1 cellular context compared by ENCODE assay signal in genomic region chr5:177425801-177426565, GRCh38.
TF ChIP-seq lines count a peak whose summit lies in the region.

No MANE protein-coding gene starts in this region.

TF ChIP-seq in GM12878, 131 proteins besides CTCF, POLR2A, EP300 and RAD21 (continues in another document):
- TF ChIP-seq GATAD2B (conservative IDR thresholded peaks at IDR 0.05; ENCODE audit: low read depth) (0 out of 2 replicates have a peak, but pooled peaks have one; percentile 48), HDGF (IDR thresholded peaks at IDR 0.05) (0 out of 2 replicates have a peak, but pooled peaks have one; percentile 48), RELA (IDR thresholded peaks at IDR 0.05; ENCODE audit: borderline replicate concordance, partially characterized antibody) (peak; percentile 80), NFIC (IDR thresholded peaks at IDR 0.05; ENCODE audit: low read depth, low read length) (no peak), BHLHE40 (IDR thresholded peaks at IDR 0.05; ENCODE audit: borderline replicate concordance in 1 of 2, low read depth in 2 of 2, low read length in 1 of 2) (peak; percentile 3 to 64; a peak in 1 of 4 replicates), NFXL1 (IDR thresholded peaks at IDR 0.05; ENCODE audit: borderline replicate concordance) (peak; percentile 78; the same call in 1 of the 2 replicates), NR2C1 (IDR thresholded peaks at IDR 0.05) (no peak), RCOR1 (conservative IDR thresholded peaks at IDR 0.05; ENCODE audit: low read depth, low read length) (peak; percentile 78; the same call in 1 of the 2 replicates), MEF2B (IDR thresholded peaks at IDR 0.05; ENCODE audit: partially characterized antibody, poor library complexity, severe bottlenecking) (peak; percentile 57), SMC3 (IDR thresholded peaks at IDR 0.05; ENCODE audit: borderline replicate concordance, low read length) (0 out of 2 replicates have a peak, but pooled peaks have one; percentile 6), ZNF592 (IDR thresholded peaks at IDR 0.05) (no peak; the same call in 1 of the 2 replicates), E4F1 (IDR thresholded peaks at IDR 0.05; ENCODE audit: borderline replicate concordance, partially characterized antibody) (peak; percentile 50), RFX5 (IDR thresholded peaks at IDR 0.05; ENCODE audit: low read depth, low read length) (peak; percentile 43; the same call in 1 of the 2 replicates), ETV6 (conservative IDR thresholded peaks at IDR 0.05 in 1 of 2, IDR thresholded peaks at IDR 0.05 in 1 of 2; ENCODE audit: borderline replicate concordance in 1 of 2, low read depth in 1 of 2) (no peak), ZNF24 (IDR thresholded peaks at IDR 0.05) (0 out of 2 replicates have a peak, but pooled peaks have one; percentile 61), BACH1 (IDR thresholded peaks at IDR 0.05; ENCODE audit: borderline replicate concordance) (peak; percentile 69; the same call in 1 of the 2 replicates), SMAD1 (IDR thresholded peaks at IDR 0.05; ENCODE audit: low read depth, partially characterized antibody) (peak; percentile 61), FOS (IDR thresholded peaks at IDR 0.05; ENCODE audit: borderline replicate concordance, extremely low read depth, insufficient read length) (peak; percentile 73), EED (IDR thresholded peaks at IDR 0.05; ENCODE audit: low read depth) (peak; percentile 74), MLLT1 (IDR thresholded peaks at IDR 0.05) (0 out of 2 replicates have a peak, but pooled peaks have one; percentile 52), SMAD5 (IDR thresholded peaks at IDR 0.05; ENCODE audit: low read depth) (peak; percentile 76; the same call in 1 of the 2 replicates), NKRF (conservative IDR thresholded peaks at IDR 0.05) (peak; percentile 81), POLR2AphosphoS5 (IDR thresholded peaks at IDR 0.05; ENCODE audit: low read length) (peak; percentile 92), CHD2 (IDR thresholded peaks at IDR 0.05; ENCODE audit: borderline replicate concordance, low read depth, low read length) (peak; percentile 91), RELB (IDR thresholded peaks at IDR 0.05; ENCODE audit: low read depth) (peak; percentile 73; the same call in 1 of the 2 replicates), GABPA (IDR thresholded peaks at IDR 0.05; ENCODE audit: low read depth) (no peak), IRF3 (IDR thresholded peaks at IDR 0.05) (peak; percentile 91), CUX1 (IDR thresholded peaks at IDR 0.05; ENCODE audit: insufficient replicate concordance, low read depth, low read length) (no peak), EGR1 (IDR thresholded peaks at IDR 0.05; ENCODE audit: borderline replicate concordance in 1 of 2, low read depth in 2 of 2, low read length in 2 of 2) (peak in 1 of 2 experiments; percentile 91; a peak in 2 of 3 replicates), SP1 (IDR thresholded peaks at IDR 0.05; ENCODE audit: low read depth, low read length) (peak; percentile 91), YY1 (IDR thresholded peaks at IDR 0.05; ENCODE audit: low read depth, low read length) (peak; percentile 71), NFYA (IDR thresholded peaks at IDR 0.05; ENCODE audit: borderline replicate concordance, low read depth, low read length) (peak; percentile 54; the same call in 1 of the 2 replicates), IKZF1 (conservative IDR thresholded peaks at IDR 0.05) (peak; percentile 90), ZBTB33 (IDR thresholded peaks at IDR 0.05) (peak; percentile 52; the same call in 1 of the 2 replicates)
